Comparison of ENCODE assay signal across 8 cellular contexts in the genomic region with DNA sequence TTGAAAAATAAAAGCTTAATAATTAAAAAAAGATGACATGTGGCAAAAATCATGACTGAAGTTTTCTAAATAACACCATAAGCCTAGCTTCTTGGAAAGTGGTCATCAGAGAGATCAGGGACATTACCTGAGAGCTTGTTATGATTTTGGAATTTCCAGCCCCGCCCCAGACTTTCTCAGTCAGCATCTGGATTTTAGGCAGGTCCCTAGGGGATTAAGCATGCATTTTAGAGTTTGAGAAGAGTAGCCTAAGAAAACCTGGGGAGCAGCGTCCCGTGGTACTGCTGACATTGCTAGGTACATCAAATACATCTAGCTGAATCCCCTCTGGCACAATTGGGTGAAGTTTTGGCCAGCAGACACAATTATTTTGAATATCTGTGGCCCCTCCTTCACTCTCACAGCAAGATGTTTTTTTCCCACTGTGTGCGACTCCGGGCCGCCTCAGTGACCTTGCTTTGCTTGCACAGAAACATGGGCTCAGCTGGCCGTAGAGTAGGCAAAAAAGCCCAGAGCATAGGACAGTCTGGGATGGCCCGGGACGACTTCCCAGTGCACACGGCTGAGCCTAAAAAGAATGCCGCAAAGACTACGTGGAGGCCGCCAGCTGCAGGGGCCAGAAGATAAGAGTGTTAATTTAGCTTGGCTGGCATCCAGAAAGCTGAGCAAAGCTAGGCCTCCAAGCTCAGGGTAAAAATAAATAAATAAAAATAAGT. TPM values are rescaled to one million over a fixed set of nuclear protein-coding genes. Genes with fewer than 3 reads are reported as not detected.
A peak's percentile ranks its signal among the peaks of the same experiment; 100 is the strongest.
DNase-seq lines count a peak whose midpoint lies in the region; ATAC-seq, FAIRE-seq and TF ChIP-seq lines count a peak whose summit lies in the region.

No MANE protein-coding gene starts in this region.

- POLR2A ChIA-PET in endothelial cell of umbilical vein (lab: Charles Lee), result no interaction called here
- POLR2A ChIA-PET in CD4-positive, alpha-beta T cell (lab: Charles Lee), result no interaction called here

- H4K20me1 ChIP-seq in endothelial cell of umbilical vein (replicated peaks; ENCODE audit: control insufficient read depth, extremely low read depth, insufficient read depth, low read length), result no peaks in the 10 kb centered on the region

- H2AFZ ChIP-seq in endothelial cell of umbilical vein (ENCODE audit: low read depth, low read length), result peak overlapping the region; percentile 60

- H3K27ac Mint-ChIP-seq in CD4-positive, alpha-beta T cell, result no peak overlapping the region

- peaks cover 30% of the 10 kb centered on the region for H3K4me1 ChIP-seq in endothelial cell of umbilical vein (ENCODE audit: control insufficient read depth, extremely low read depth, insufficient read depth, low read length)

- H3K4me2 ChIP-seq in endothelial cell of umbilical vein (ENCODE audit: insufficient read depth, low read length), result peak overlapping the region; percentile 26

- H3K36me3 Mint-ChIP-seq in CD4-positive, alpha-beta T cell (ENCODE audit: low read depth), result no peaks in the 10 kb centered on the region

- peak; percentile 80 for FAIRE-seq in endothelial cell of umbilical vein (lab: Jason Lieb, UNC)

- no peaks in the 10 kb centered on the region for H3K27me3 Mint-ChIP-seq in CD4-positive, alpha-beta T cell

- H3K79me2 ChIP-seq in endothelial cell of umbilical vein (ENCODE audit: control insufficient read depth, insufficient read depth, low read length), result no peaks in the 10 kb centered on the region

- H3K9me3 ChIP-seq in endothelial cell of umbilical vein (replicated peaks; ENCODE audit: control insufficient read depth, insufficient read depth, low read length), result no peaks in the 10 kb centered on the region
- H3K9me3 ChIP-seq in CD4-positive, alpha-beta T cell (ENCODE audit: control insufficient read depth, low read length), result no peaks in the 10 kb centered on the region

- dilution Hi-C loops in endothelial cell of umbilical vein (cut with MboI; ENCODE audit: extremely low pct_ligation_motif_present, low sequenced_read_pairs), result no loop called here

- no TSS peak for BruUV-seq in endothelial cell of umbilical vein (replicated peaks; lab: Mats Ljungman, UMichigan)

- CTCF ChIA-PET in endothelial cell of umbilical vein (lab: Charles Lee), result interaction anchor here (0.7 to 1.9 kb wide), 19 partner anchors 9 to 235 kb away, joined by 3 to 13 read pairs (median 3); no protein-coding TSS in a partner anchor
- CTCF ChIA-PET in CD4-positive, alpha-beta T cell (lab: Charles Lee), result no interaction called here

- DNase-seq in DMS79 (lab: John Stamatoyannopoulos, UW), result peak; percentile 10
- DNase-seq in NCI-H226, result peak; percentile 33
- DNase-seq in endothelial cell of umbilical vein (ENCODE audit: low read depth, low spot score), result peak; percentile 82
- DNase-seq in posterior vena cava (ENCODE audit: low spot score), result peak; percentile 91
- DNase-seq in kidney glomerular epithelial cell (lab: John Stamatoyannopoulos, UW), result no peak
- no peak for DNase-seq in activated CD4-positive, alpha-beta T cell treated with anti-CD3 and anti-CD28 coated beads, Interleukin-2, amount 50 U/mL, for 1 hour
- no peak for DNase-seq in CD4-positive, alpha-beta T cell
- no peak for DNase-seq in HuH-7.5 (ENCODE audit: low spot score)

- no peak for TF ChIP-seq POLR2A in endothelial cell of umbilical vein (IDR thresholded peaks at IDR 0.05; ENCODE audit: low read depth, low read length)

- no peaks in the 10 kb centered on the region for H3K36me3 ChIP-seq in endothelial cell of umbilical vein (ENCODE audit: control insufficient read depth in 2 of 2, extremely low read depth in 1 of 2, insufficient read depth in 2 of 2, low read length in 2 of 2)

- H3K4me3 ChIP-seq in endothelial cell of umbilical vein (replicated peaks in 1 of 3; ENCODE audit: insufficient read depth in 1 of 3, low read depth in 1 of 3, low read length in 3 of 3), result no peak overlapping the region

- peak overlapping the region; percentile 10 for H3K27ac ChIP-seq in endothelial cell of umbilical vein (ENCODE audit: insufficient read depth, low read depth, low read length)
- H3K27ac ChIP-seq in CD4-positive, alpha-beta T cell (ENCODE audit: low read depth, low read length), result no peak overlapping the region

- intact Hi-C loops in endothelial cell of umbilical vein (cut with micrococcal nuclease), result loop anchor here (1.0 to 5.0 kb wide), 2 partner anchors 29 to 105 kb away; no protein-coding TSS in a partner anchor
- intact Hi-C loops in posterior vena cava (cut with DNase I), result loop anchor here in 1 of 2 donors (5.0 kb wide), 1 partner anchor 60 kb away; the partner anchor contains the start of gene MEF2A
- intact Hi-C loops in CD4-positive, alpha-beta T cell (cut with DNase I, micrococcal nuclease), result no loop called here

- no peak for ATAC-seq in CD4-positive, alpha-beta T cell (ENCODE audit: poor library complexity)

- TF ChIP-seq CTCF in endothelial cell of umbilical vein (IDR thresholded peaks at IDR 0.05; ENCODE audit: extremely low read depth in 1 of 2, insufficient read depth in 1 of 2, low read depth in 1 of 2, low read length in 2 of 2), result no peak
- no peak for TF ChIP-seq CTCF in CD4-positive, alpha-beta T cell (IDR thresholded peaks at IDR 0.05)

- H3K4me3 Mint-ChIP-seq in CD4-positive, alpha-beta T cell, result no peak overlapping the region

- no peaks in the 10 kb centered on the region for H3K9me3 Mint-ChIP-seq in CD4-positive, alpha-beta T cell

- no peak overlapping the region for H3K9ac ChIP-seq in endothelial cell of umbilical vein (replicated peaks; ENCODE audit: extremely low read depth, insufficient read depth, low read length)

- H3K27me3 ChIP-seq in endothelial cell of umbilical vein (ENCODE audit: control insufficient read depth in 2 of 2, insufficient read depth in 2 of 2, low read length in 2 of 2), result no peaks in the 10 kb centered on the region
- no peaks in the 10 kb centered on the region for H3K27me3 ChIP-seq in CD4-positive, alpha-beta T cell (ENCODE audit: control insufficient read depth, insufficient read depth, low read length)

- peaks cover 24% of the 10 kb centered on the region for H3K4me1 Mint-ChIP-seq in CD4-positive, alpha-beta T cell (ENCODE audit: low read depth)

- H3K9me1 ChIP-seq in endothelial cell of umbilical vein (replicated peaks; ENCODE audit: control insufficient read depth, extremely low read depth, insufficient read depth, low read length), result no peaks in the 10 kb centered on the region

TF ChIP-seq in endothelial cell of umbilical vein, 7 proteins besides CTCF, POLR2A, EP300 and RAD21:
- peak; percentile 23 for TF ChIP-seq POLR2AphosphoS5 (IDR thresholded peaks at IDR 0.05; ENCODE audit: insufficient read depth, low read depth, low read length)
- no peak for TF ChIP-seq MAX (IDR thresholded peaks at IDR 0.05; ENCODE audit: insufficient read depth, insufficient read length)
- TF ChIP-seq GATA2 (IDR thresholded peaks at IDR 0.05; ENCODE audit: insufficient read depth, insufficient read length, low read depth, low read length), result peak; percentile 71

RNA-seq across cellular contexts. Expression of gene MEF2A, which starts 58.6 kb away (rescaled TPM):
- total RNA-seq in endothelial cell of umbilical vein, result 45.3 and 50.1 TPM in 2 replicates
- 38.0 and 43.3 TPM in 2 replicates for polyA plus RNA-seq in endothelial cell of umbilical vein
- polyA plus RNA-seq in endothelial cell of umbilical vein (2011; cell fraction: cytosol; rRNA removed), result 21.0 and 23.1 TPM in 2 replicates
- 78.7 and 83.0 TPM in 2 replicates for polyA plus RNA-seq in endothelial cell of umbilical vein (2011; cell fraction: nucleus; rRNA removed)
- polyA plus RNA-seq in endothelial cell of umbilical vein (2012), result 18.9 and 23.3 TPM in 2 replicates
- polyA minus RNA-seq in endothelial cell of umbilical vein, result 71.9 and 85.9 TPM in 2 replicates
- polyA minus RNA-seq in endothelial cell of umbilical vein (2011; cell fraction: cytosol; rRNA and poly(A)+ RNA removed), result 33.7 TPM
- 99.9 and 116 TPM in 2 replicates for polyA minus RNA-seq in endothelial cell of umbilical vein (2011; cell fraction: nucleus; rRNA and poly(A)+ RNA removed)
- 100 to 1,000 TPM in 1 of 2 donors, 10 to 100 TPM in 1; 90.6 to 121 TPM for total RNA-seq in posterior vena cava
- total RNA-seq in CD4-positive, alpha-beta T cell, result 10 to 100 TPM; 23.2 to 24.9 TPM

Comparison
In these comparisons a context has a peak if more than half of its experiments do, and no peak if none do; other contexts are left out.
1. DNase-seq: peak in DMS79 (single experiment), NCI-H226 (single experiment), endothelial cell of umbilical vein (single experiment) and posterior vena cava (single experiment); none in kidney glomerular epithelial cell (single experiment), activated CD4-positive, alpha-beta T cell treated with anti-CD3 and anti-CD28 coated beads, Interleukin-2, amount 50 U/mL, for 1 hour (single experiment), CD4-positive, alpha-beta T cell (0 of 10) and HuH-7.5 (single experiment).